Comparison of ENCODE assay signal across 8 cellular contexts in genomic region chr3:9976736-9977709, GRCh38. TPM values are rescaled to one million over a fixed set of nuclear protein-coding genes. Genes with fewer than 3 reads are reported as not detected.
DNase-seq lines count a peak whose midpoint lies in the region; ATAC-seq and TF ChIP-seq lines count a peak whose summit lies in the region.

No MANE protein-coding gene starts in this region.

- H3K36me3 Mint-ChIP-seq in activated T-cell treated with anti-CD3 and anti-CD28 coated beads, Interleukin-2, amount 50 U/mL, for 4 hours (ENCODE audit: insufficient read depth): peaks cover 29% of the 10 kb centered on the region
- H3K36me3 Mint-ChIP-seq in glutamatergic neuron (ENCODE audit: unreplicated experiment): no peaks in the 10 kb centered on the region

- no peaks in the 10 kb centered on the region for H3K27me3 Mint-ChIP-seq in activated T-cell treated with anti-CD3 and anti-CD28 coated beads, Interleukin-2, amount 50 U/mL, for 4 hours (ENCODE audit: low read depth)
- no peaks in the 10 kb centered on the region for H3K27me3 Mint-ChIP-seq in glutamatergic neuron (ENCODE audit: unreplicated experiment)

- TF ChIP-seq CTCF in LNCaP clone FGC (IDR thresholded peaks at IDR 0.05; ENCODE audit: control insufficient read depth, extremely low read depth, insufficient read depth) (no peak), glutamatergic neuron (IDR thresholded peaks at IDR 0.05; ENCODE audit: partially characterized antibody, unreplicated experiment) (no peak), psoas muscle (IDR thresholded peaks at IDR 0.05) (no peak)

- intact Hi-C loops in psoas muscle (cut with DNase I): loop anchor here in 1 of 2 donors (1.0 kb wide), 1 partner anchor 44 kb away; the partner anchor contains the start of gene CRELD1

- H3K4me1 ChIP-seq in psoas muscle: peaks cover 39% of the 10 kb centered on the region

- H3K4me3 ChIP-seq in LNCaP clone FGC (ENCODE audit: low read depth, low read length) (no peak overlapping the region), psoas muscle (peak overlapping the region; percentile 62)

- peak overlapping the region; percentile 55 for H3K27ac Mint-ChIP-seq in glutamatergic neuron (ENCODE audit: unreplicated experiment)

- H3K4me3 Mint-ChIP-seq in activated T-cell treated with anti-CD3 and anti-CD28 coated beads, Interleukin-2, amount 50 U/mL, for 4 hours: no peak overlapping the region
- no peak overlapping the region for H3K4me3 Mint-ChIP-seq in glutamatergic neuron (ENCODE audit: unreplicated experiment)

- H3K9me3 ChIP-seq in psoas muscle: no peaks in the 10 kb centered on the region

- peak; percentile 82 for ATAC-seq in activated T-cell treated with anti-CD3 and anti-CD28 coated beads, Interleukin-2, amount 50 U/mL, for 4 hours
- ATAC-seq in psoas muscle (peak; percentile 93 to 96 (median 96)), GM21360 (IDR thresholded peaks at IDR 0.05; ENCODE audit: unreplicated experiment) (no peak)

- no peaks in the 10 kb centered on the region for H3K9me3 Mint-ChIP-seq in activated T-cell treated with anti-CD3 and anti-CD28 coated beads, Interleukin-2, amount 50 U/mL, for 4 hours
- no peaks in the 10 kb centered on the region for H3K9me3 Mint-ChIP-seq in glutamatergic neuron (ENCODE audit: unreplicated experiment)

- H3K27me3 ChIP-seq in psoas muscle (ENCODE audit: insufficient read depth in 3 of 3, low read length in 2 of 3): no peaks in the 10 kb centered on the region

- WGBS in psoas muscle, 3 donors: 12 to 23% (median 15%) methylated on average over 7 of the region's 7 CpGs

- peaks cover 7 to 66% of the 10 kb centered on the region in 2 donors for H3K36me3 ChIP-seq in psoas muscle (ENCODE audit: insufficient read depth in 1 of 2, low read depth in 1 of 2)

- DNase-seq in CMK (ENCODE audit: low read depth) (peak; percentile 69), LNCaP clone FGC (ENCODE audit: low read depth) (peak; percentile 94), glutamatergic neuron (no peak), psoas muscle (peak; percentile 81 to 88), DMS153 treated with DMSO at 0.1 percent for 48 hours (lab: John Stamatoyannopoulos, UW; ENCODE audit: unreplicated experiment) (no peak), cerebellar nuclear complex (lab: John Stamatoyannopoulos, UW) (no peak)
- DNase-seq in activated T-cell treated with anti-CD3 and anti-CD28 coated beads, Interleukin-2, amount 50 U/mL, for 4 hours: no peak

- peaks cover 16% of the 10 kb centered on the region for H3K4me1 Mint-ChIP-seq in activated T-cell treated with anti-CD3 and anti-CD28 coated beads, Interleukin-2, amount 50 U/mL, for 4 hours (ENCODE audit: low read depth)
- H3K4me1 Mint-ChIP-seq in glutamatergic neuron (ENCODE audit: low read depth, unreplicated experiment): no peaks in the 10 kb centered on the region

- H3K27ac ChIP-seq in psoas muscle: peak overlapping the region; percentile 91

RNA-seq across cellular contexts. Expression of gene EMC3, which starts 9.6 kb away (rescaled TPM):
- total RNA-seq in activated T-cell treated with anti-CD3 and anti-CD28 coated beads, Interleukin-2, amount 50 U/mL, for 4 hours: 10 to 100 TPM; 47.1 to 58.8 (median 47.7) TPM
- total RNA-seq in glutamatergic neuron (ENCODE audit: unreplicated experiment): 49.0 TPM
- total RNA-seq in psoas muscle: 100 to 1,000 TPM; 145 to 266 (median 188) TPM
- polyA plus RNA-seq in psoas muscle: 100 to 1,000 TPM; 171 to 256 (median 198) TPM

RNA-seq across cellular contexts. Expression of gene PRRT3, which starts 24.8 kb away (rescaled TPM):
- total RNA-seq in activated T-cell treated with anti-CD3 and anti-CD28 coated beads, Interleukin-2, amount 50 U/mL, for 4 hours: 1 to 10 TPM; 6.7 to 7.6 (median 7.5) TPM
- total RNA-seq in glutamatergic neuron (ENCODE audit: unreplicated experiment) (8.9 TPM), psoas muscle (1 to 10 TPM; 1.3 to 1.9 (median 1.6) TPM)
- polyA plus RNA-seq in psoas muscle: 1 to 10 TPM in 1 of 3 donors, under 1 TPM in 2; 0.55 to 4.0 (median 0.65) TPM

RNA-seq across cellular contexts. Expression of gene CRELD1, which starts 43.4 kb away (rescaled TPM):
- 10 to 100 TPM; 11.0 to 15.6 (median 13.0) TPM for total RNA-seq in activated T-cell treated with anti-CD3 and anti-CD28 coated beads, Interleukin-2, amount 50 U/mL, for 4 hours
- total RNA-seq in glutamatergic neuron (ENCODE audit: unreplicated experiment) (92.6 TPM), psoas muscle (10 to 100 TPM; 28.5 to 47.5 (median 37.8) TPM)
- polyA plus RNA-seq in psoas muscle: 10 to 100 TPM; 24.2 to 35.0 (median 25.2) TPM

RNA-seq across cellular contexts. Expression of gene FANCD2, which starts 49.2 kb away (rescaled TPM):
- 10 to 100 TPM; 33.8 to 34.8 (median 34.5) TPM for total RNA-seq in activated T-cell treated with anti-CD3 and anti-CD28 coated beads, Interleukin-2, amount 50 U/mL, for 4 hours
- total RNA-seq in glutamatergic neuron (ENCODE audit: unreplicated experiment): 7.0 TPM
- total RNA-seq in psoas muscle: 1 to 10 TPM in 1 of 4 donors, under 1 TPM in 3; 0.39 to 1.0 (median 0.75) TPM
- 1 to 10 TPM in 1 of 3 donors, under 1 TPM in 2; 0.08 to 1.0 (median 0.47) TPM for polyA plus RNA-seq in psoas muscle

Comparison
In these comparisons a context has a peak if more than half of its experiments do, and no peak if none do; other contexts are left out.
1. DNase-seq: peak in CMK (single experiment), LNCaP clone FGC (single experiment) and psoas muscle (2 of 2); none in activated T-cell treated with anti-CD3 and anti-CD28 coated beads, Interleukin-2, amount 50 U/mL, for 4 hours (single experiment), glutamatergic neuron (single experiment), DMS153 treated with DMSO at 0.1 percent for 48 hours (single experiment) and cerebellar nuclear complex (0 of 2).